14 cellular contexts compared by ENCODE assay signal in genomic region chr12:116196752-116197718, GRCh38.
DNase-seq lines count a peak whose midpoint lies in the region; ATAC-seq, FAIRE-seq and TF ChIP-seq lines count a peak whose summit lies in the region.
"Had no signal": no experiment of that assay in that cellular context is flagged by ENCODE, and none has a peak within 500 bp of the region (broad histone marks: within the 10 kb centered on the region; RNA-seq: fewer than 3 reads in every experiment).

No MANE protein-coding gene starts in this region.

- H3K4me1 ChIP-seq in GM23338 (ENCODE audit: insufficient read depth): peaks cover 9% of the 10 kb centered on the region; the same call in 1 of the 2 replicates

- no peaks in the 10 kb centered on the region for H3K36me3 ChIP-seq in GM23338 (ENCODE audit: insufficient read depth)
- H3K36me3 ChIP-seq: esophagus muscularis mucosa had no signal

- H3K4me3 Mint-ChIP-seq in nephron progenitor cell (no peak overlapping the region), GM23338 (no peak overlapping the region)
- H3K4me3 Mint-ChIP-seq: activated naive CD4-positive, alpha-beta T cell treated with anti-CD3 and anti-CD28 coated beads for 36 hours; T-cell had no signal

- 0 out of 2 replicates have a peak, but pooled peaks cover 3% of the 10 kb centered on the region for H4K20me1 ChIP-seq in GM23338 (replicated peaks; ENCODE audit: insufficient read depth)

- peak overlapping the region; percentile 79 for H3K27ac Mint-ChIP-seq in nephron progenitor cell
- H3K27ac Mint-ChIP-seq in GM23338: no peak overlapping the region
- H3K27ac Mint-ChIP-seq: activated naive CD4-positive, alpha-beta T cell treated with anti-CD3 and anti-CD28 coated beads for 36 hours; T-cell had no signal

- H3K27me3 Mint-ChIP-seq in nephron progenitor cell (ENCODE audit: low read depth, poor library complexity) (no peaks in the 10 kb centered on the region), GM23338 (ENCODE audit: insufficient read depth, low read depth, poor library complexity) (no peaks in the 10 kb centered on the region)
- H3K27me3 Mint-ChIP-seq: CD4-positive, CD25-positive, alpha-beta regulatory T cell; T-cell had no signal

- DNase-seq in GM12891 (ENCODE audit: insufficient read length, low spot score) (no peak), OCI-M2 (lab: John Stamatoyannopoulos, UW; ENCODE audit: unreplicated experiment) (peak; percentile 62), erythroblast (lab: John Stamatoyannopoulos, UW) (peak; percentile 96 to 99), nephron progenitor cell (no peak), SKM-1 treated with dmso at 0.1 percent for 144 hours (lab: John Stamatoyannopoulos, UW; ENCODE audit: unreplicated experiment) (no peak), activated gamma-delta T cell (lab: John Stamatoyannopoulos, UW) (no peak), GM23338 (ENCODE audit: low spot score) (no peak)
- DNase-seq in activated T-cell treated with anti-CD3 and anti-CD28 coated beads, Interleukin-2, amount 50 U/mL, for 1 hour: no peak
- DNase-seq: activated CD4-positive, alpha-beta T cell treated with anti-CD3 and anti-CD28 coated beads, Interleukin-2, amount 50 U/mL, for 48 hours; activated naive CD4-positive, alpha-beta T cell treated with anti-CD3 and anti-CD28 coated beads for 36 hours; CD4-positive, CD25-positive, alpha-beta regulatory T cell; NCI-H2081; T-cell had no signal

- H2AFZ ChIP-seq in GM23338: no peak overlapping the region

- no peak overlapping the region for H3K4me2 ChIP-seq in GM23338

- ATAC-seq in GM23338: no peak
- ATAC-seq: T-cell had no signal

- no peaks in the 10 kb centered on the region for H3F3A ChIP-seq in GM23338 (replicated peaks; ENCODE audit: low read depth)

- no peaks in the 10 kb centered on the region for H3K9me2 ChIP-seq in GM23338 (ENCODE audit: insufficient read depth)

- H3K4me3 ChIP-seq in GM23338: no peak overlapping the region
- H3K4me3 ChIP-seq: esophagus muscularis mucosa had no signal

- peak; percentile 78 for FAIRE-seq in GM12891 (lab: Jason Lieb, UNC)

- H3K36me3 Mint-ChIP-seq in nephron progenitor cell (ENCODE audit: low read depth) (no peaks in the 10 kb centered on the region), GM23338 (ENCODE audit: low read depth) (no peaks in the 10 kb centered on the region)
- H3K36me3 Mint-ChIP-seq: CD4-positive, CD25-positive, alpha-beta regulatory T cell had no signal

- H3K9me3 Mint-ChIP-seq in nephron progenitor cell: no peaks in the 10 kb centered on the region
- H3K9me3 Mint-ChIP-seq in GM23338: no peaks in the 10 kb centered on the region
- H3K9me3 Mint-ChIP-seq: activated naive CD4-positive, alpha-beta T cell treated with anti-CD3 and anti-CD28 coated beads for 36 hours; CD4-positive, CD25-positive, alpha-beta regulatory T cell; T-cell had no signal

- TF ChIP-seq POLR2A in GM12891 (IDR thresholded peaks at IDR 0.05; ENCODE audit: low read depth, low read length): no peak
- peak; percentile 47 for TF ChIP-seq POLR2A in erythroblast (IDR thresholded peaks at IDR 0.05; ENCODE audit: low read length)

- H3K4me1 Mint-ChIP-seq in nephron progenitor cell: peaks cover 66% of the 10 kb centered on the region
- H3K4me1 Mint-ChIP-seq in GM23338: peaks cover 11% of the 10 kb centered on the region

- TF ChIP-seq CTCF in nephron progenitor cell (IDR thresholded peaks at IDR 0.05) (no peak), GM23338 (conservative IDR thresholded peaks at IDR 0.05; ENCODE audit: low read depth in 2 of 2) (no peak)

- peaks cover 100% of the 10 kb centered on the region for H3K79me2 ChIP-seq in GM23338 (replicated peaks; ENCODE audit: insufficient read depth)

- H3K27me3 ChIP-seq in GM23338 (ENCODE audit: insufficient read depth): no peaks in the 10 kb centered on the region
- H3K27me3 ChIP-seq: esophagus muscularis mucosa had no signal

- H3K27ac ChIP-seq in GM23338 (ENCODE audit: low read depth): no peak overlapping the region
- H3K27ac ChIP-seq: esophagus muscularis mucosa had no signal

TF ChIP-seq in GM12891, 5 proteins besides CTCF, POLR2A, EP300 and RAD21:
- no peak for TF ChIP-seq POLR2AphosphoS5 (IDR thresholded peaks at IDR 0.05; ENCODE audit: low read depth, low read length)
- TF ChIP-seq TAF1 (IDR thresholded peaks at IDR 0.05; ENCODE audit: low read depth, low read length): no peak
- no peak for TF ChIP-seq SPI1 (IDR thresholded peaks at IDR 0.05; ENCODE audit: low read depth, low read length)
- no peak for TF ChIP-seq POU2F2 (IDR thresholded peaks at IDR 0.05; ENCODE audit: low read depth, low read length)
- TF ChIP-seq PAX5 (IDR thresholded peaks at IDR 0.05; ENCODE audit: insufficient read depth, low read length, severe bottlenecking): no peak

TF ChIP-seq in GM23338, 12 proteins besides CTCF, POLR2A, EP300 and RAD21 (continues in another document):
- no peak for TF ChIP-seq CREB1 (CRISPR knock-in tag; IDR thresholded peaks at IDR 0.05; ENCODE audit: low read depth)
- TF ChIP-seq, protein P1, sequence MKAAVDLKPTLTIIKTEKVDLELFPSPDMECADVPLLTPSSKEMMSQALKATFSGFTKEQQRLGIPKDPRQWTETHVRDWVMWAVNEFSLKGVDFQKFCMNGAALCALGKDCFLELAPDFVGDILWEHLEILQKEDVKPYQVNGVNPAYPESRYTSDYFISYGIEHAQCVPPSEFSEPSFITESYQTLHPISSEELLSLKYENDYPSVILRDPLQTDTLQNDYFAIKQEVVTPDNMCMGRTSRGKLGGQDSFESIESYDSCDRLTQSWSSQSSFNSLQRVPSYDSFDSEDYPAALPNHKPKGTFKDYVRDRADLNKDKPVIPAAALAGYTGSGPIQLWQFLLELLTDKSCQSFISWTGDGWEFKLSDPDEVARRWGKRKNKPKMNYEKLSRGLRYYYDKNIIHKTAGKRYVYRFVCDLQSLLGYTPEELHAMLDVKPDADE (IDR thresholded peaks at IDR 0.05): no peak
- TF ChIP-seq POLR2AphosphoS5 (IDR thresholded peaks at IDR 0.05; ENCODE audit: low read depth): no peak
- TF ChIP-seq ZNF114 (CRISPR knock-in tag; IDR thresholded peaks at IDR 0.05): no peak
- no peak for TF ChIP-seq STAT1 (IDR thresholded peaks at IDR 0.05; ENCODE audit: unreplicated experiment)
- TF ChIP-seq EZH2phosphoT487 (IDR thresholded peaks at IDR 0.05; ENCODE audit: unreplicated experiment): no peak
- TF ChIP-seq NANOG (IDR thresholded peaks at IDR 0.05; ENCODE audit: borderline replicate concordance): no peak
- TF ChIP-seq ZNF331 (CRISPR knock-in tag; IDR thresholded peaks at IDR 0.05; ENCODE audit: low read depth): no peak
- TF ChIP-seq JUNB (IDR thresholded peaks at IDR 0.05; ENCODE audit: unreplicated experiment): no peak
- no peak for TF ChIP-seq ZNF462 (CRISPR knock-in tag; IDR thresholded peaks at IDR 0.05)

Comparison
In these comparisons a context has a peak if more than half of its experiments do, and no peak if none do; other contexts are left out.
1. DNase-seq: peak in OCI-M2 (single experiment) and erythroblast (2 of 2); none in GM12891 (single experiment), nephron progenitor cell (single experiment), activated T-cell treated with anti-CD3 and anti-CD28 coated beads, Interleukin-2, amount 50 U/mL, for 1 hour (single experiment), SKM-1 treated with dmso at 0.1 percent for 144 hours (single experiment), activated gamma-delta T cell (single experiment) and GM23338 (single experiment).